ENCODE assay signal across 23 cellular contexts in the genomic region with DNA sequence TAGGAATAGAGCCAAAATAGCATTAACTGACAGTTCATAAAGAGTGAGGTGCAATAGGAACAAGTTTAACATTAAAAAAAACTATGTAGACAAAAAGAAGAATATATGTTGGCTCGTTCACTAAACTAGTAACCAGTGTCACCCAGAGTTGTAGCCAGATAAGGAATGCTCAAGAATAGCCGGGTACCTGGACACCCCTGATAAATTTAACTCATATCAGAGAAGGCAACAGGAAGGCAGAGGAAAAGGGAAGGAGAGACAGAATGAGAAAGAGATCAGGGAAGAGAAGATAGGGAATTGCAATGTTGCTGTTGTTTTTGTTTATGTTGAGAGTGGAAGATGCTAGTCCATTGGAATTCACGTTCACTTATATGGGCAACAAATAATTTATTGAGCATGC. TPM values are rescaled to one million over a fixed set of nuclear protein-coding genes. Genes with fewer than 3 reads are reported as not detected.
DNase-seq lines count a peak whose midpoint lies in the region; ATAC-seq and TF ChIP-seq lines count a peak whose summit lies in the region.
"Had no signal": no experiment of that assay in that cellular context is flagged by ENCODE, and none has a peak within 500 bp of the region (broad histone marks: within the 10 kb centered on the region; RNA-seq: fewer than 3 reads in every experiment).

No MANE protein-coding gene starts in this region.

- H3K4me3 Mint-ChIP-seq in brain, result no peak overlapping the region
- no peak overlapping the region for H3K4me3 Mint-ChIP-seq in stimulated activated memory B cell treated with anti-CD40 and anti-IgM and Interleukin-4, amounts not matched to agents 10 μg/mL and 1 μg/mL and 100 μg/mL, for 72 hours
- H3K4me3 Mint-ChIP-seq: CD4-positive, alpha-beta T cell had no signal

- TF ChIP-seq RAD21 in SK-N-SH (IDR thresholded peaks at IDR 0.05; ENCODE audit: low read length), result no peak

- H3K27me3 Mint-ChIP-seq in brain, result no peaks in the 10 kb centered on the region
- H3K27me3 Mint-ChIP-seq in stimulated activated memory B cell treated with anti-CD40 and anti-IgM and Interleukin-4, amounts not matched to agents 10 μg/mL and 1 μg/mL and 100 μg/mL, for 72 hours, result no peaks in the 10 kb centered on the region
- H3K27me3 Mint-ChIP-seq: CD4-positive, alpha-beta T cell had no signal

- H3K27me3 ChIP-seq in SK-N-SH (ENCODE audit: insufficient read depth) (no peaks in the 10 kb centered on the region), osteoblast (ENCODE audit: insufficient read depth, low read length) (no peaks in the 10 kb centered on the region), vagina (no peaks in the 10 kb centered on the region)
- H3K27me3 ChIP-seq: BLaER1, Peyer's patch, SJSA1 had no signal

- H3K36me3 ChIP-seq in SK-N-SH (replicated peaks in 1 of 2; ENCODE audit: control insufficient read depth in 1 of 2, insufficient read depth in 2 of 2, low read length in 1 of 2) (no peaks in the 10 kb centered on the region), osteoblast (ENCODE audit: insufficient read depth, low read length) (no peaks in the 10 kb centered on the region), vagina (no peaks in the 10 kb centered on the region)
- H3K36me3 ChIP-seq: Peyer's patch, SJSA1 had no signal

- peak overlapping the region; percentile 28 to 63; a peak in 2 of 4 replicates for H3K27ac ChIP-seq in SK-N-SH (ENCODE audit: low read depth in 2 of 2, low read length in 1 of 2)
- H3K27ac ChIP-seq in osteoblast (ENCODE audit: low read depth, low read length), result no peak overlapping the region
- peak overlapping the region; percentile 90 for H3K27ac ChIP-seq in vagina
- H3K27ac ChIP-seq: 22Rv1, BLaER1, SJSA1 had no signal

- no peak for TF ChIP-seq POLR2A in vagina (IDR thresholded peaks at IDR 0.05)

- peaks cover 0 to 7% (median 0%) of the 10 kb centered on the region in 5 experiments for H3K9me3 Mint-ChIP-seq in brain
- no peaks in the 10 kb centered on the region for H3K9me3 Mint-ChIP-seq in stimulated activated memory B cell treated with anti-CD40 and anti-IgM and Interleukin-4, amounts not matched to agents 10 μg/mL and 1 μg/mL and 100 μg/mL, for 72 hours
- H3K9me3 Mint-ChIP-seq: CD4-positive, alpha-beta T cell had no signal

- CTCF ChIA-PET in SK-N-SH (lab: Yijun Ruan, JAX), result interaction anchor here (0.6 kb wide), 1 partner anchor 29 kb away, joined by 3 read pairs; no protein-coding TSS in a partner anchor

- H3K36me3 Mint-ChIP-seq in brain, result no peaks in the 10 kb centered on the region
- peaks cover 51% of the 10 kb centered on the region for H3K36me3 Mint-ChIP-seq in stimulated activated memory B cell treated with anti-CD40 and anti-IgM and Interleukin-4, amounts not matched to agents 10 μg/mL and 1 μg/mL and 100 μg/mL, for 72 hours

- no peak for ATAC-seq in SK-N-SH treated with all-trans-retinoic acid at 6 μM for 48 hours
- ATAC-seq in stimulated activated memory B cell treated with anti-CD40 and anti-IgM and Interleukin-4, amounts not matched to agents 10 μg/mL and 1 μg/mL and 100 μg/mL, for 72 hours, result no peak

- H3K27ac Mint-ChIP-seq in brain, result peak overlapping the region in 3 of 5 experiments; percentile 14 to 79 (median 76)
- no peak overlapping the region for H3K27ac Mint-ChIP-seq in stimulated activated memory B cell treated with anti-CD40 and anti-IgM and Interleukin-4, amounts not matched to agents 10 μg/mL and 1 μg/mL and 100 μg/mL, for 72 hours
- H3K27ac Mint-ChIP-seq: CD4-positive, alpha-beta T cell had no signal

- H3K4me1 Mint-ChIP-seq in brain, result peaks cover 62% of the 10 kb centered on the region
- H3K4me1 Mint-ChIP-seq in stimulated activated memory B cell treated with anti-CD40 and anti-IgM and Interleukin-4, amounts not matched to agents 10 μg/mL and 1 μg/mL and 100 μg/mL, for 72 hours, result peaks cover 10% of the 10 kb centered on the region

- no peaks in the 10 kb centered on the region for H4K20me1 ChIP-seq in SK-N-SH (ENCODE audit: insufficient read depth)
- H4K20me1 ChIP-seq in osteoblast (ENCODE audit: insufficient read depth, low read length), result no peaks in the 10 kb centered on the region

- no peaks in the 10 kb centered on the region for H3K79me2 ChIP-seq in SK-N-SH (ENCODE audit: insufficient read depth)
- H3K79me2 ChIP-seq in osteoblast (ENCODE audit: insufficient read depth, low read length), result no peaks in the 10 kb centered on the region

- peaks cover 27% of the 10 kb centered on the region for H3F3A ChIP-seq in SK-N-SH (replicated peaks; ENCODE audit: insufficient read depth)

- POLR2A ChIA-PET in SK-N-SH (lab: Yijun Ruan, JAX), result no interaction called here

- no peak for TF ChIP-seq CTCF in SK-N-SH (IDR thresholded peaks at IDR 0.05)
- no peak for TF ChIP-seq CTCF in brain (conservative IDR thresholded peaks at IDR 0.05)
- TF ChIP-seq CTCF in osteoblast (IDR thresholded peaks at IDR 0.05; ENCODE audit: extremely low read depth, low read depth, low read length), result no peak
- no peak for TF ChIP-seq CTCF in vagina (IDR thresholded peaks at IDR 0.05)

- H3K4me3 ChIP-seq in SK-N-SH (ENCODE audit: low read depth in 2 of 2, low read length in 1 of 2) (no peak overlapping the region), osteoblast (ENCODE audit: insufficient read depth, low read length) (no peak overlapping the region), vagina (no peak overlapping the region)
- H3K4me3 ChIP-seq: BLaER1, Peyer's patch, SJSA1 had no signal

- H3K9me3 ChIP-seq in SK-N-SH (no peaks in the 10 kb centered on the region), osteoblast (ENCODE audit: low read depth, low read length) (no peaks in the 10 kb centered on the region), vagina (no peaks in the 10 kb centered on the region)
- H3K9me3 ChIP-seq: BLaER1, Peyer's patch, SJSA1 had no signal

- H3K9me2 ChIP-seq in SK-N-SH, result no peaks in the 10 kb centered on the region

- H3K4me2 ChIP-seq in SK-N-SH (peak overlapping the region; percentile 49; the same call in 1 of the 2 replicates), osteoblast (ENCODE audit: insufficient read depth, low read length) (peak overlapping the region; percentile 10)
- H3K4me2 ChIP-seq: BLaER1 had no signal

- intact Hi-C loops in vagina (cut with DNase I), result no loop called here

- TF ChIP-seq EP300 in SK-N-SH (IDR thresholded peaks at IDR 0.05; ENCODE audit: borderline replicate concordance in 1 of 2, low read depth in 1 of 2, low read length in 1 of 2), result no peak

- WGBS in SK-N-SH (ENCODE audit: low lambda C conversion rate), result 85% methylated on average over 3 of the region's 3 CpGs

- no peak overlapping the region for H3K9ac ChIP-seq in SK-N-SH
- H3K9ac ChIP-seq: BLaER1 had no signal

- H3K4me1 ChIP-seq in SK-N-SH (ENCODE audit: control insufficient read depth in 1 of 2, insufficient read depth in 2 of 2, low read depth in 1 of 2, low read length in 1 of 2) (peaks cover 35 to 37% of the 10 kb centered on the region in 2 experiments), osteoblast (ENCODE audit: insufficient read depth, low read length) (peaks cover 45% of the 10 kb centered on the region), vagina (peaks cover 57% of the 10 kb centered on the region)

- H2AFZ ChIP-seq in SK-N-SH (ENCODE audit: low read depth) (no peak overlapping the region), osteoblast (ENCODE audit: low read length) (no peak overlapping the region)

- no peak for DNase-seq in SK-N-SH
- no peak for DNase-seq in osteoblast (ENCODE audit: insufficient read length, low spot score, missing footprints)
- no peak for DNase-seq in vagina (ENCODE audit: extremely low spot score in 2 of 2)
- DNase-seq in SKM-1 treated with dmso at 0.1 percent for 144 hours (lab: John Stamatoyannopoulos, UW; ENCODE audit: unreplicated experiment), result no peak
- no peak for DNase-seq in SIG-M5 (lab: John Stamatoyannopoulos, UW)
- DNase-seq: ACHN; CD4-positive, alpha-beta T cell; COR-L47; DMS79; KBM-7; NCI-H1092 treated with DMSO at 0.1 percent for 48 hours; NCI-H1436 treated with DMSO at 0.1 percent for 48 hours; NCI-H1930; NCI-H226; NCI-H510A treated with DMSO at 0.1 percent for 48 hours; NCI-H748 treated with DMSO at 0.1 percent for 48 hours had no signal

TF ChIP-seq in SK-N-SH, 30 proteins besides CTCF, POLR2A, EP300 and RAD21:
- no peak for TF ChIP-seq TCF12 (IDR thresholded peaks at IDR 0.05)

TF ChIP-seq in SK-N-SH treated with all-trans-retinoic acid at 6 μM for 48 hours, 23 proteins besides CTCF, POLR2A, EP300 and RAD21 (continues in another document):
- TF ChIP-seq, protein P1, sequence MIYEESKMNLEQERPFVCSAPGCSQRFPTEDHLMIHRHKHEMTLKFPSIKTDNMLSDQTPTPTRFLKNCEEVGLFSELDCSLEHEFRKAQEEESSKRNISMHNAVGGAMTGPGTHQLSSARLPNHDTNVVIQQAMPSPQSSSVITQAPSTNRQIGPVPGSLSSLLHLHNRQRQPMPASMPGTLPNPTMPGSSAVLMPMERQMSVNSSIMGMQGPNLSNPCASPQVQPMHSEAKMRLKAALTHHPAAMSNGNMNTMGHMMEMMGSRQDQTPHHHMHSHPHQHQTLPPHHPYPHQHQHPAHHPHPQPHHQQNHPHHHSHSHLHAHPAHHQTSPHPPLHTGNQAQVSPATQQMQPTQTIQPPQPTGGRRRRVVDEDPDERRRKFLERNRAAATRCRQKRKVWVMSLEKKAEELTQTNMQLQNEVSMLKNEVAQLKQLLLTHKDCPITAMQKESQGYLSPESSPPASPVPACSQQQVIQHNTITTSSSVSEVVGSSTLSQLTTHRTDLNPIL (CRISPR knock-in tag; IDR thresholded peaks at IDR 0.05; ENCODE audit: low read depth), result no peak
- TF ChIP-seq ISL1 (CRISPR knock-in tag; IDR thresholded peaks at IDR 0.05), result no peak
- TF ChIP-seq ESRRG (CRISPR knock-in tag; IDR thresholded peaks at IDR 0.05), result no peak
- no peak for TF ChIP-seq TOX (CRISPR knock-in tag; IDR thresholded peaks at IDR 0.05; ENCODE audit: borderline replicate concordance)
- no peak for TF ChIP-seq ARNTL (CRISPR knock-in tag; IDR thresholded peaks at IDR 0.05; ENCODE audit: borderline replicate concordance, low read depth)
- TF ChIP-seq, protein P2, sequence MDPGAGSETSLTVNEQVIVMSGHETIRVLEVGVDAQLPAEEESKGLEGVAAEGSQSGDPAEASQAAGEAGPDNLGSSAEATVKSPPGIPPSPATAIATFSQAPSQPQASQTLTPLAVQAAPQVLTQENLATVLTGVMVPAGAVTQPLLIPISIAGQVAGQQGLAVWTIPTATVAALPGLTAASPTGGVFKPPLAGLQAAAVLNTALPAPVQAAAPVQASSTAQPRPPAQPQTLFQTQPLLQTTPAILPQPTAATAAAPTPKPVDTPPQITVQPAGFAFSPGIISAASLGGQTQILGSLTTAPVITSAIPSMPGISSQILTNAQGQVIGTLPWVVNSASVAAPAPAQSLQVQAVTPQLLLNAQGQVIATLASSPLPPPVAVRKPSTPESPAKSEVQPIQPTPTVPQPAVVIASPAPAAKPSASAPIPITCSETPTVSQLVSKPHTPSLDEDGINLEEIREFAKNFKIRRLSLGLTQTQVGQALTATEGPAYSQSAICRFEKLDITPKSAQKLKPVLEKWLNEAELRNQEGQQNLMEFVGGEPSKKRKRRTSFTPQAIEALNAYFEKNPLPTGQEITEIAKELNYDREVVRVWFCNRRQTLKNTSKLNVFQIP (CRISPR knock-in tag; IDR thresholded peaks at IDR 0.05; ENCODE audit: borderline replicate concordance, low read depth), result no peak

RNA-seq across cellular contexts. Expression of a gene that starts 31.6 kb away (rescaled TPM):
- polyA plus RNA-seq in SK-N-SH (2012; rRNA removed) (5.1 and 6.1 TPM in 2 replicates), brain (ENCODE audit: insufficient read depth, low read depth, low replicate concordance) (6.7 TPM)
- polyA plus RNA-seq in SK-N-SH (2012; cell fraction: cytosol; rRNA removed), result 7.2 and 8.1 TPM in 2 replicates
- polyA plus RNA-seq in SK-N-SH (2012; cell fraction: nucleus; rRNA removed), result 3.0 and 6.2 TPM in 2 replicates
- total RNA-seq in osteoblast (15.9 and 18.0 TPM in 2 replicates), vagina (20.6 TPM)
